ENCODE assay signal across 22 cellular contexts in genomic region chr5:78808818-78809217, GRCh38.
"Had no signal": no experiment of that assay in that cellular context is flagged by ENCODE, and none has a peak within 500 bp of the region (broad histone marks: within the 10 kb centered on the region; RNA-seq: fewer than 3 reads in every experiment).

No MANE protein-coding gene starts in this region.

- DNase-seq: activated CD4-positive, alpha-beta T cell treated with anti-CD3 and anti-CD28 coated beads for 36 hours; activated CD4-positive, CD25-positive, alpha-beta regulatory T cell; activated CD8-positive, alpha-beta memory T cell treated with anti-CD3 and anti-CD28 coated beads, Interleukin-2, amount 10 ng/mL, durations not matched to agents 7 days and 5 days; activated CD8-positive, alpha-beta T cell treated with anti-CD3 and anti-CD28 coated beads, Interleukin-2, amount 10 ng/mL, durations not matched to agents 7 days and 5 days; activated T-cell treated with anti-CD3 and anti-CD28 coated beads, Interleukin-2, amount 50 U/mL, for 48 hours; colonic mucosa; dorsolateral prefrontal cortex; effector memory CD4-positive, alpha-beta T cell; glutamatergic neuron; mammary epithelial cell; midbrain; natural killer cell; psoas muscle; stimulated activated CD4-positive, alpha-beta T cell treated with anti-CD3 and anti-CD28 coated beads, Interleukin-2, amount 100 ng/mL, for 48 hours; stimulated activated naive CD8-positive, alpha-beta T cell treated with anti-CD3 and anti-CD28 coated beads, Interleukin-15, Interleukin-2, amounts not matched to agents 100 U/mL and 50 U/mL, for 24 hours; uterus had no signal

- H3K36me3 ChIP-seq: colonic mucosa, neutrophil, pancreas, thoracic aorta, uterus had no signal

- ATAC-seq: activated CD4-positive, alpha-beta T cell treated with anti-CD3 and anti-CD28 coated beads for 36 hours; activated CD8-positive, alpha-beta memory T cell treated with anti-CD3 and anti-CD28 coated beads, Interleukin-2, amount 10 ng/mL, durations not matched to agents 7 days and 5 days; activated CD8-positive, alpha-beta T cell treated with anti-CD3 and anti-CD28 coated beads, Interleukin-2, amount 10 ng/mL, durations not matched to agents 7 days and 5 days; activated naive CD4-positive, alpha-beta T cell treated with anti-CD3 and anti-CD28 coated beads, Interleukin-2, amount 50 U/mL, for 72 hours; natural killer cell; pancreas; stimulated activated naive CD8-positive, alpha-beta T cell treated with anti-CD3 and anti-CD28 coated beads, Interleukin-15, Interleukin-2, amounts not matched to agents 100 U/mL and 50 U/mL, for 24 hours had no signal

- H3K4me1 ChIP-seq: colonic mucosa, pancreas, psoas muscle had no signal

- H3K9me3 ChIP-seq: colonic mucosa, neutrophil, pancreas, psoas muscle, thoracic aorta, uterus had no signal

- H3K27ac Mint-ChIP-seq: activated CD4-positive, alpha-beta T cell treated with anti-CD3 and anti-CD28 coated beads for 36 hours; activated CD8-positive, alpha-beta memory T cell treated with anti-CD3 and anti-CD28 coated beads, Interleukin-2, amount 10 ng/mL, durations not matched to agents 7 days and 5 days; activated CD8-positive, alpha-beta T cell treated with anti-CD3 and anti-CD28 coated beads, Interleukin-2, amount 10 ng/mL, durations not matched to agents 7 days and 5 days; activated naive CD4-positive, alpha-beta T cell treated with anti-CD3 and anti-CD28 coated beads, Interleukin-2, amount 50 U/mL, for 72 hours; activated T-helper 2 cell treated with anti-CD3 and anti-CD28 coated beads, Interferon-gamma antibody, Interleukin-2, Interleukin-4, amounts not matched to agents 10 μg/mL and 5 μg/mL and 100 μg/mL, durations not matched to agents 14 hours and 24 hours and 36 hours; natural killer cell; type B pancreatic cell had no signal

- H3K27ac ChIP-seq: colonic mucosa, neutrophil, pancreas, psoas muscle, thoracic aorta, uterus had no signal

- H3K9me3 Mint-ChIP-seq: activated naive CD4-positive, alpha-beta T cell treated with anti-CD3 and anti-CD28 coated beads, Interleukin-2, amount 50 U/mL, for 72 hours; activated T-helper 2 cell treated with anti-CD3 and anti-CD28 coated beads, Interferon-gamma antibody, Interleukin-2, Interleukin-4, amounts not matched to agents 10 μg/mL and 5 μg/mL and 100 μg/mL, durations not matched to agents 14 hours and 24 hours and 36 hours; natural killer cell; type B pancreatic cell had no signal

- H3K36me3 Mint-ChIP-seq: activated CD8-positive, alpha-beta memory T cell treated with anti-CD3 and anti-CD28 coated beads, Interleukin-2, amount 10 ng/mL, durations not matched to agents 7 days and 5 days; activated naive CD4-positive, alpha-beta T cell treated with anti-CD3 and anti-CD28 coated beads, Interleukin-2, amount 50 U/mL, for 72 hours; natural killer cell; type B pancreatic cell had no signal

- H3K4me1 Mint-ChIP-seq: activated CD4-positive, alpha-beta T cell treated with anti-CD3 and anti-CD28 coated beads for 36 hours; activated CD8-positive, alpha-beta memory T cell treated with anti-CD3 and anti-CD28 coated beads, Interleukin-2, amount 10 ng/mL, durations not matched to agents 7 days and 5 days; natural killer cell had no signal

- H3K27me3 Mint-ChIP-seq: activated CD4-positive, alpha-beta T cell treated with anti-CD3 and anti-CD28 coated beads for 36 hours; activated CD8-positive, alpha-beta memory T cell treated with anti-CD3 and anti-CD28 coated beads, Interleukin-2, amount 10 ng/mL, durations not matched to agents 7 days and 5 days; type B pancreatic cell had no signal

- H3K4me3 ChIP-seq: colonic mucosa, dorsolateral prefrontal cortex, pancreas, psoas muscle, thoracic aorta, uterus had no signal

- H3K27me3 ChIP-seq: colonic mucosa, dorsolateral prefrontal cortex, neutrophil, pancreas, uterus had no signal

- H3K4me3 Mint-ChIP-seq: activated CD4-positive, alpha-beta T cell treated with anti-CD3 and anti-CD28 coated beads for 36 hours; activated CD8-positive, alpha-beta memory T cell treated with anti-CD3 and anti-CD28 coated beads, Interleukin-2, amount 10 ng/mL, durations not matched to agents 7 days and 5 days; activated CD8-positive, alpha-beta T cell treated with anti-CD3 and anti-CD28 coated beads, Interleukin-2, amount 10 ng/mL, durations not matched to agents 7 days and 5 days; natural killer cell; type B pancreatic cell had no signal
